In genomic region chr1:198187973-198188588, GRCh38 we compare ENCODE assay signal across 11 cellular contexts. TPM values are rescaled to one million over a fixed set of nuclear protein-coding genes. Genes with fewer than 3 reads are reported as not detected.
A peak's percentile ranks its signal among the peaks of the same experiment; 100 is the strongest.
DNase-seq lines count a peak whose midpoint lies in the region; ATAC-seq, FAIRE-seq and TF ChIP-seq lines count a peak whose summit lies in the region.
"Had no signal": no experiment of that assay in that cellular context is flagged by ENCODE, and none has a peak within 500 bp of the region (broad histone marks: within the 10 kb centered on the region; RNA-seq: fewer than 3 reads in every experiment).

No MANE protein-coding gene starts in this region.

- no peaks in the 10 kb centered on the region for H3K36me3 ChIP-seq in CD8-positive, alpha-beta memory T cell (ENCODE audit: insufficient read depth, low read length)
- no peaks in the 10 kb centered on the region for H3K36me3 ChIP-seq in WERI-Rb-1

- no peaks in the 10 kb centered on the region for H3K27me3 Mint-ChIP-seq in CD8-positive, alpha-beta memory T cell
- H3K27me3 Mint-ChIP-seq in CD14-positive monocyte (ENCODE audit: low read depth in 3 of 3) = no peaks in the 10 kb centered on the region

- peak; percentile 80 for FAIRE-seq in GM19239 (lab: Jason Lieb, UNC)

- no peaks in the 10 kb centered on the region for H3K9me3 Mint-ChIP-seq in CD8-positive, alpha-beta memory T cell
- no peaks in the 10 kb centered on the region for H3K9me3 Mint-ChIP-seq in CD14-positive monocyte

- POLR2A ChIA-PET in CD8-positive, alpha-beta memory T cell (lab: Charles Lee) = interaction anchor here (0.6 to 1.6 kb wide), 5 partner anchors 9 to 32 kb away, joined by 3 to 6 read pairs (median 3); no protein-coding TSS in a partner anchor

- intact Hi-C loops in CD14-positive monocyte (cut with micrococcal nuclease) = no loop called here

- peaks cover 84 to 96% (median 93%) of the 10 kb centered on the region in 3 donors for H3K4me1 Mint-ChIP-seq in CD8-positive, alpha-beta memory T cell
- H3K4me1 Mint-ChIP-seq in CD14-positive monocyte = peaks cover 31% of the 10 kb centered on the region

- no peaks in the 10 kb centered on the region for H3K9me3 ChIP-seq in CD8-positive, alpha-beta memory T cell (ENCODE audit: low read length)
- H3K9me3 ChIP-seq in WERI-Rb-1 (ENCODE audit: severe bottlenecking) = no peaks in the 10 kb centered on the region

- peak overlapping the region; percentile 11 for H3K4me3 ChIP-seq in CD8-positive, alpha-beta memory T cell (ENCODE audit: low read length)
- H3K4me3 ChIP-seq in fibroblast of villous mesenchyme (ENCODE audit: low read depth, low read length) = no peak overlapping the region
- H3K4me3 ChIP-seq in WERI-Rb-1 (ENCODE audit: low read depth, low read length) = no peak overlapping the region

- TF ChIP-seq CTCF in fibroblast of villous mesenchyme (IDR thresholded peaks at IDR 0.05; ENCODE audit: insufficient read depth, low read depth, low read length) (no peak), WERI-Rb-1 (IDR thresholded peaks at IDR 0.05; ENCODE audit: low read depth, low read length) (no peak), CD14-positive monocyte (IDR thresholded peaks at IDR 0.05) (no peak)

- H3K27ac ChIP-seq in CD8-positive, alpha-beta memory T cell (ENCODE audit: low read depth, low read length) = peak overlapping the region; percentile 10
- no peak overlapping the region for H3K27ac ChIP-seq in WERI-Rb-1
- H3K27ac ChIP-seq: VCaP had no signal

- peaks cover 0 to 3% (median 2%) of the 10 kb centered on the region in 3 donors for H3K36me3 Mint-ChIP-seq in CD8-positive, alpha-beta memory T cell
- H3K36me3 Mint-ChIP-seq in CD14-positive monocyte = peaks cover 0 to 2% of the 10 kb centered on the region in 2 donors

- DNase-seq in CD8-positive, alpha-beta memory T cell = peak in 2 of 5 donors; percentile 61 to 70
- DNase-seq in GM19239 (ENCODE audit: insufficient read length, low spot score) (no peak), UCSD-AML1 (lab: John Stamatoyannopoulos, UW; ENCODE audit: unreplicated experiment) (peak; percentile 20), fibroblast of villous mesenchyme (ENCODE audit: low read depth) (peak; percentile 37), WERI-Rb-1 (no peak), CD14-positive monocyte (ENCODE audit: low spot score) (no peak), medulla oblongata (ENCODE audit: extremely low spot score) (no peak)
- DNase-seq: NCI-H1105, posterior cingulate gyrus had no signal

- ATAC-seq in HG03280 (IDR thresholded peaks at IDR 0.05; ENCODE audit: unreplicated experiment) = no peak

- H3K4me3 Mint-ChIP-seq in CD8-positive, alpha-beta memory T cell = peak overlapping the region; percentile 58 to 84 (median 67)
- no peak overlapping the region for H3K4me3 Mint-ChIP-seq in CD14-positive monocyte

- H3K27me3 ChIP-seq in CD8-positive, alpha-beta memory T cell (ENCODE audit: insufficient read depth, low read length, poor library complexity, severe bottlenecking) = no peaks in the 10 kb centered on the region
- no peaks in the 10 kb centered on the region for H3K27me3 ChIP-seq in WERI-Rb-1 (ENCODE audit: insufficient read depth, low read depth, severe bottlenecking)

- peak overlapping the region; percentile 82 to 96 (median 90) for H3K27ac Mint-ChIP-seq in CD8-positive, alpha-beta memory T cell
- H3K27ac Mint-ChIP-seq in CD14-positive monocyte = peak overlapping the region in 1 of 7 donors; percentile 22

- CTCF ChIA-PET in CD8-positive, alpha-beta memory T cell (lab: Charles Lee) = interaction anchor here (1.1 to 1.5 kb wide), 3 partner anchors 8 to 26 kb away, joined by 3 to 4 read pairs (median 3); no protein-coding TSS in a partner anchor

- peaks cover 78% of the 10 kb centered on the region for H3K4me1 ChIP-seq in CD8-positive, alpha-beta memory T cell (ENCODE audit: insufficient read depth, low read length)

RNA-seq across cellular contexts. Expression of gene NEK7, which starts 31.3 kb away (rescaled TPM):
- 10 to 100 TPM; 64.7 to 68.6 TPM for total RNA-seq in CD8-positive, alpha-beta memory T cell
- polyA plus RNA-seq in CD8-positive, alpha-beta memory T cell = 80.8 TPM
- 183 and 366 TPM in 2 replicates for total RNA-seq in fibroblast of villous mesenchyme
- 10 to 100 TPM; 46.5 to 50.1 TPM for polyA plus RNA-seq in CD14-positive monocyte

Comparison
In these comparisons a context has a peak if more than half of its experiments do, and no peak if none do; other contexts are left out.
1. DNase-seq: peak in UCSD-AML1 (single experiment) and fibroblast of villous mesenchyme (single experiment); none in GM19239 (single experiment), WERI-Rb-1 (single experiment), CD14-positive monocyte (single experiment) and medulla oblongata (single experiment).
2. H3K4me3 Mint-ChIP-seq: peak in CD8-positive, alpha-beta memory T cell (7 of 7); none in CD14-positive monocyte (0 of 2).